ENCODE assay signal across 12 cellular contexts in genomic region chr3:182325213-182325941, GRCh38.
A peak's percentile ranks its signal among the peaks of the same experiment; 100 is the strongest.
DNase-seq lines count a peak whose midpoint lies in the region; ATAC-seq and TF ChIP-seq lines count a peak whose summit lies in the region.
"Had no signal": no experiment of that assay in that cellular context is flagged by ENCODE, and none has a peak within 500 bp of the region (broad histone marks: within the 10 kb centered on the region; RNA-seq: fewer than 3 reads in every experiment).

No MANE protein-coding gene starts in this region.

- POLR2A ChIA-PET in PC-9 (lab: Charles Lee; ENCODE audit: unreplicated experiment): interaction anchor here (0.6 to 0.8 kb wide), 3 partner anchors 28 to 59 kb away, joined by 4 to 5 read pairs (median 5); no protein-coding TSS in a partner anchor

- H3K18ac ChIP-seq in mesendoderm (ENCODE audit: low read length): no peak overlapping the region

- intact Hi-C loops in PC-9 (cut with micrococcal nuclease; ENCODE audit: unreplicated experiment): no loop called here

- no peak overlapping the region for H4K8ac ChIP-seq in mesendoderm (ENCODE audit: low read depth, low read length)

- no peaks in the 10 kb centered on the region for H4K20me1 ChIP-seq in PC-9 (ENCODE audit: insufficient read depth)

- H3K23ac ChIP-seq in mesendoderm (ENCODE audit: low read length): no peak overlapping the region

- H3K79me1 ChIP-seq in mesendoderm (ENCODE audit: low read length): no peaks in the 10 kb centered on the region

- H3K9me2 ChIP-seq in PC-9 (ENCODE audit: insufficient read depth): no peaks in the 10 kb centered on the region

- peak; percentile 57 for ATAC-seq in HG03045 (IDR thresholded peaks at IDR 0.05; ENCODE audit: unreplicated experiment)
- ATAC-seq: right lobe of liver had no signal

- H3F3A ChIP-seq in PC-9 (ENCODE audit: insufficient read depth, low read depth): peaks cover 5% of the 10 kb centered on the region

- no CpG with 5 or more reads among the region's 10 CpGs for WGBS in mesendoderm (ENCODE audit: extremely low coverage, insufficient coverage, low lambda C conversion rate)

- no peak overlapping the region for H3K9ac ChIP-seq in mesendoderm (ENCODE audit: low read length)

- TF ChIP-seq CTCF in PC-9 (conservative IDR thresholded peaks at IDR 0.05) (no peak), retinal pigment epithelial cell (conservative IDR thresholded peaks at IDR 0.05; ENCODE audit: low read depth, low read length) (no peak)

- no peaks in the 10 kb centered on the region for H3K79me2 ChIP-seq in PC-9 (ENCODE audit: low read depth)
- no peaks in the 10 kb centered on the region for H3K79me2 ChIP-seq in mesendoderm (ENCODE audit: control insufficient read depth, insufficient read depth, low read length)

- no peak overlapping the region for H2BK120ac ChIP-seq in mesendoderm (ENCODE audit: low read depth, low read length)

- 0 out of 2 replicates have a peak overlapping the region, but pooled peaks have one; percentile 13 for H2AFZ ChIP-seq in PC-9

- H2AK5ac ChIP-seq in mesendoderm (ENCODE audit: low read length): no peak overlapping the region

- no peak overlapping the region for H2BK15ac ChIP-seq in mesendoderm (replicated peaks; ENCODE audit: low read depth)

- H3K36me3 ChIP-seq in PC-9 (ENCODE audit: low read depth) (no peaks in the 10 kb centered on the region), mesendoderm (ENCODE audit: control insufficient read depth, insufficient read depth, low read length) (no peaks in the 10 kb centered on the region)
- H3K36me3 ChIP-seq: right lobe of liver had no signal

- H3K4me1 ChIP-seq in PC-9 (replicated peaks; ENCODE audit: insufficient read depth): peaks cover 26% of the 10 kb centered on the region
- no peaks in the 10 kb centered on the region for H3K4me1 ChIP-seq in mesendoderm (ENCODE audit: control insufficient read depth, low read depth, low read length)
- H3K4me1 ChIP-seq: right lobe of liver had no signal

- H3K4me2 ChIP-seq in PC-9 (peak overlapping the region; percentile 40; the same call in 1 of the 2 replicates), mesendoderm (ENCODE audit: low read length) (no peak overlapping the region)

- no peaks in the 10 kb centered on the region for H3K27me3 ChIP-seq in PC-9 (ENCODE audit: insufficient read depth, low read depth)
- H3K27me3 ChIP-seq in mesendoderm (ENCODE audit: insufficient read depth, low read length, poor library complexity): no peaks in the 10 kb centered on the region
- H3K27me3 ChIP-seq: right lobe of liver had no signal

- DNase-seq in NCI-H446 (lab: John Stamatoyannopoulos, UW): peak; percentile 9 to 16
- DNase-seq in NCI-H446 treated with DMSO at 0.1 percent for 48 hours (lab: John Stamatoyannopoulos, UW): no peak
- peak in 1 of 2 experiments; percentile 39 for DNase-seq in PC-9
- DNase-seq in retinal pigment epithelial cell (ENCODE audit: low read depth): peak; percentile 25
- no peak for DNase-seq in NCI-H2029 (lab: John Stamatoyannopoulos, UW)
- DNase-seq in amygdala (lab: John Stamatoyannopoulos, UW): no peak
- no peak for DNase-seq in mesendoderm
- DNase-seq: 8988T, activated B cell treated with CpG ODN at 0.5 μM for 24 hours, IMR-90, right lobe of liver had no signal

- no peak overlapping the region for H3K27ac ChIP-seq in PC-9
- H3K27ac ChIP-seq in mesendoderm (ENCODE audit: low read depth, low read length): no peak overlapping the region
- H3K27ac ChIP-seq: right lobe of liver had no signal

- CTCF ChIA-PET in PC-9 (lab: Charles Lee): interaction anchor here (0.5 kb wide), 1 partner anchor 35 kb away, joined by 3 read pairs; no protein-coding TSS in a partner anchor

- H3K4me3 ChIP-seq in PC-9 (no peak overlapping the region), retinal pigment epithelial cell (ENCODE audit: low read length) (no peak overlapping the region), mesendoderm (ENCODE audit: low read length) (no peak overlapping the region)
- H3K4me3 ChIP-seq: right lobe of liver had no signal

- no peaks in the 10 kb centered on the region for H3K9me3 ChIP-seq in PC-9 (ENCODE audit: insufficient read depth, low read depth)
- H3K9me3 ChIP-seq: right lobe of liver had no signal

- H3K4ac ChIP-seq in mesendoderm (ENCODE audit: low read depth, low read length): no peak overlapping the region

- no peak overlapping the region for H3K56ac ChIP-seq in mesendoderm (ENCODE audit: low read length)

- BruUV-seq in PC-9 (replicated peaks; lab: Mats Ljungman, UMichigan): no TSS peak

- no peak overlapping the region for H2BK5ac ChIP-seq in mesendoderm (ENCODE audit: low read length)

- no peak overlapping the region for H4K5ac ChIP-seq in mesendoderm (ENCODE audit: low read length)

Comparison
In these comparisons a context has a peak if more than half of its experiments do, and no peak if none do; other contexts are left out.
1. DNase-seq: peak in NCI-H446 (2 of 2) and retinal pigment epithelial cell (single experiment); none in NCI-H446 treated with DMSO at 0.1 percent for 48 hours (single experiment), NCI-H2029 (single experiment), amygdala (0 of 56) and mesendoderm (single experiment).